Comparison of ENCODE assay signal across 38 cellular contexts in genomic region chr12:132121283-132121682, GRCh38.
"Had no signal": no experiment of that assay in that cellular context is flagged by ENCODE, and none has a peak within 500 bp of the region (broad histone marks: within the 10 kb centered on the region; RNA-seq: fewer than 3 reads in every experiment).

No MANE protein-coding gene starts in this region.

- H3K27me3 ChIP-seq: ascending aorta, breast epithelium, cardiac muscle cell, esophagus squamous epithelium, gastroesophageal sphincter, heart right ventricle had no signal

- DNase-seq: activated B cell treated with CpG ODN at 0.5 μM for 24 hours; activated CD4-positive, alpha-beta T cell treated with anti-CD3 and anti-CD28 coated beads for 48 hours; activated CD4-positive, alpha-beta T cell treated with anti-CD3 and anti-CD28 coated beads, Interleukin-2, amount 50 U/mL, for 1 hour; activated CD4-positive, alpha-beta T cell treated with anti-CD3 and anti-CD28 coated beads, Interleukin-2, amount 50 U/mL, for 48 hours; activated CD8-positive, alpha-beta memory T cell treated with anti-CD3 and anti-CD28 coated beads for 24 hours; activated CD8-positive, alpha-beta memory T cell treated with anti-CD3 and anti-CD28 coated beads, Interleukin-2, amount 50 U/mL, for 4 hours; activated CD8-positive, alpha-beta T cell treated with anti-CD3 and anti-CD28 coated beads for 36 hours; activated gamma-delta T cell; activated naive CD4-positive, alpha-beta T cell; activated naive CD4-positive, alpha-beta T cell treated with anti-CD3 and anti-CD28 coated beads, Interleukin-2, amount 10 ng/mL, durations not matched to agents 7 days and 5 days; activated naive CD8-positive, alpha-beta T cell treated with anti-CD3 and anti-CD28 coated beads, Interleukin-2, amount 10 ng/mL, durations not matched to agents 7 days and 5 days; activated T-cell treated with anti-CD3 and anti-CD28 coated beads for 4 hours; activated T-cell treated with anti-CD3 and anti-CD28 coated beads, Interleukin-2, amount 50 U/mL, for 24 hours; activated T-cell treated with anti-CD3 and anti-CD28 coated beads, Interleukin-2, amount 50 U/mL, for 72 hours; central memory CD4-positive, alpha-beta T cell; cortex of kidney; dermis blood vessel endothelial cell; effector CD4-positive, alpha-beta T cell; effector memory CD8-positive, alpha-beta T cell; esophagus squamous epithelium; foreskin melanocyte; heart right ventricle; T-helper 1 cell; T-helper 17 cell; T1000; WERI-Rb-1 had no signal

- H3K9me3 Mint-ChIP-seq: activated B cell treated with CpG ODN at 0.5 μM for 24 hours; activated CD8-positive, alpha-beta T cell treated with anti-CD3 and anti-CD28 coated beads for 36 hours; activated naive CD4-positive, alpha-beta T cell treated with anti-CD3 and anti-CD28 coated beads, Interleukin-2, amount 10 ng/mL, durations not matched to agents 7 days and 5 days; activated naive CD4-positive, alpha-beta T cell treated with anti-CD3 and anti-CD28 coated beads, Interleukin-2, amount 50 U/mL, for 72 hours; activated naive CD8-positive, alpha-beta T cell treated with anti-CD3 and anti-CD28 coated beads, Interleukin-2, amount 10 ng/mL, durations not matched to agents 7 days and 5 days; activated T-cell treated with anti-CD3 and anti-CD28 coated beads, Interleukin-2, amount 50 U/mL, for 24 hours; activated T-cell treated with anti-CD3 and anti-CD28 coated beads, Interleukin-2, amount 50 U/mL, for 72 hours; brain; effector memory CD8-positive, alpha-beta T cell; T-helper 2 cell treated with Interferon-gamma antibody and Interleukin-4, amounts not matched to agents 5 μg/mL and 100 μg/mL, for 36 hours had no signal

- H3K9me3 ChIP-seq: ascending aorta, breast epithelium, esophagus squamous epithelium, gastroesophageal sphincter, heart right ventricle had no signal

- ATAC-seq: activated CD4-positive, CD25-positive, alpha-beta regulatory T cell treated with anti-CD3 and anti-CD28 coated beads, Interleukin-2, amount 50 U/mL, for 24 hours; activated CD8-positive, alpha-beta T cell treated with anti-CD3 and anti-CD28 coated beads for 36 hours; activated naive CD4-positive, alpha-beta T cell treated with anti-CD3 and anti-CD28 coated beads, Interleukin-2, amount 50 U/mL, for 72 hours; activated T-cell treated with anti-CD3 and anti-CD28 coated beads, Interleukin-2, amount 50 U/mL, for 72 hours; effector memory CD8-positive, alpha-beta T cell; gastroesophageal sphincter; heart right ventricle; T-helper 17 cell had no signal

- H3K36me3 ChIP-seq: breast epithelium had no signal

- H3K27me3 Mint-ChIP-seq: activated B cell treated with CpG ODN at 0.5 μM for 24 hours; activated CD8-positive, alpha-beta T cell treated with anti-CD3 and anti-CD28 coated beads for 36 hours; activated naive CD4-positive, alpha-beta T cell treated with anti-CD3 and anti-CD28 coated beads, Interleukin-2, amount 10 ng/mL, durations not matched to agents 7 days and 5 days; activated naive CD8-positive, alpha-beta T cell treated with anti-CD3 and anti-CD28 coated beads, Interleukin-2, amount 10 ng/mL, durations not matched to agents 7 days and 5 days; activated T-cell treated with anti-CD3 and anti-CD28 coated beads, Interleukin-2, amount 50 U/mL, for 24 hours; brain; effector memory CD8-positive, alpha-beta T cell; T-helper 17 cell had no signal

- H3K4me1 ChIP-seq: ascending aorta, breast epithelium, esophagus squamous epithelium, gastroesophageal sphincter, heart right ventricle had no signal

- H3K4me3 Mint-ChIP-seq: activated B cell treated with CpG ODN at 0.5 μM for 24 hours; activated CD8-positive, alpha-beta T cell treated with anti-CD3 and anti-CD28 coated beads for 36 hours; activated naive CD4-positive, alpha-beta T cell treated with anti-CD3 and anti-CD28 coated beads, Interleukin-2, amount 10 ng/mL, durations not matched to agents 7 days and 5 days; activated naive CD8-positive, alpha-beta T cell treated with anti-CD3 and anti-CD28 coated beads, Interleukin-2, amount 10 ng/mL, durations not matched to agents 7 days and 5 days; activated T-cell treated with anti-CD3 and anti-CD28 coated beads, Interleukin-2, amount 50 U/mL, for 24 hours; activated T-cell treated with anti-CD3 and anti-CD28 coated beads, Interleukin-2, amount 50 U/mL, for 72 hours; brain; effector memory CD8-positive, alpha-beta T cell; T-helper 17 cell; T-helper 2 cell treated with Interferon-gamma antibody and Interleukin-4, amounts not matched to agents 5 μg/mL and 100 μg/mL, for 36 hours had no signal

- H3K27ac Mint-ChIP-seq: activated B cell treated with CpG ODN at 0.5 μM for 24 hours; activated CD8-positive, alpha-beta T cell treated with anti-CD3 and anti-CD28 coated beads for 36 hours; activated naive CD4-positive, alpha-beta T cell treated with anti-CD3 and anti-CD28 coated beads, Interleukin-2, amount 10 ng/mL, durations not matched to agents 7 days and 5 days; activated naive CD4-positive, alpha-beta T cell treated with anti-CD3 and anti-CD28 coated beads, Interleukin-2, amount 50 U/mL, for 72 hours; activated naive CD8-positive, alpha-beta T cell treated with anti-CD3 and anti-CD28 coated beads, Interleukin-2, amount 10 ng/mL, durations not matched to agents 7 days and 5 days; activated T-cell treated with anti-CD3 and anti-CD28 coated beads, Interleukin-2, amount 50 U/mL, for 24 hours; activated T-cell treated with anti-CD3 and anti-CD28 coated beads, Interleukin-2, amount 50 U/mL, for 72 hours; brain; effector memory CD8-positive, alpha-beta T cell; T-helper 17 cell; T-helper 2 cell treated with Interferon-gamma antibody and Interleukin-4, amounts not matched to agents 5 μg/mL and 100 μg/mL, for 36 hours had no signal

- H3K27ac ChIP-seq: ascending aorta, breast epithelium, cardiac muscle cell, epithelial cell of prostate, esophagus squamous epithelium, gastroesophageal sphincter, heart right ventricle, WERI-Rb-1 had no signal

- H3K4me3 ChIP-seq: ascending aorta, breast epithelium, cardiac muscle cell, esophagus squamous epithelium, gastroesophageal sphincter, heart right ventricle had no signal

- FAIRE-seq: colon, endometrium, endothelial cell of umbilical vein had no signal

- H3K4me1 Mint-ChIP-seq: activated B cell treated with CpG ODN at 0.5 μM for 24 hours; activated naive CD4-positive, alpha-beta T cell treated with anti-CD3 and anti-CD28 coated beads, Interleukin-2, amount 10 ng/mL, durations not matched to agents 7 days and 5 days; activated naive CD8-positive, alpha-beta T cell treated with anti-CD3 and anti-CD28 coated beads, Interleukin-2, amount 10 ng/mL, durations not matched to agents 7 days and 5 days; brain had no signal
